ENCODE assay signal across 16 cellular contexts in genomic region chr11:65594991-65595920, GRCh38. TPM values are rescaled to one million over a fixed set of nuclear protein-coding genes. Genes with fewer than 3 reads are reported as not detected.
DNase-seq lines count a peak whose midpoint lies in the region; ATAC-seq, FAIRE-seq and TF ChIP-seq lines count a peak whose summit lies in the region.
"Had no signal": no experiment of that assay in that cellular context is flagged by ENCODE, and none has a peak within 500 bp of the region (broad histone marks: within the 10 kb centered on the region; RNA-seq: fewer than 3 reads in every experiment).

A gene with protein sequence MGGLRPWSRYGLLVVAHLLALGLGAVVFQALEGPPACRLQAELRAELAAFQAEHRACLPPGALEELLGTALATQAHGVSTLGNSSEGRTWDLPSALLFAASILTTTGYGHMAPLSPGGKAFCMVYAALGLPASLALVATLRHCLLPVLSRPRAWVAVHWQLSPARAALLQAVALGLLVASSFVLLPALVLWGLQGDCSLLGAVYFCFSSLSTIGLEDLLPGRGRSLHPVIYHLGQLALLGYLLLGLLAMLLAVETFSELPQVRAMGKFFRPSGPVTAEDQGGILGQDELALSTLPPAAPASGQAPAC (minus strand): TSS chr11:65595800. CDS start chr11:65595772, 28 bp downstream.

- no peak within 1 kb of the TSS for H2AFZ ChIP-seq in HepG2 (ENCODE audit: low read length)

- TF ChIP-seq POLR2A in HepG2 (IDR thresholded peaks at IDR 0.05; ENCODE audit: insufficient read depth in 1 of 2, low read depth in 2 of 2, low read length in 2 of 2) (no peak), prostate gland (IDR thresholded peaks at IDR 0.05) (no peak)

- no TSS peak for BruUV-seq in HepG2 (replicated peaks; lab: Mats Ljungman, UMichigan)

- CTCF ChIA-PET in HepG2 (lab: Yijun Ruan, JAX; ENCODE audit: low intra/inter-chr PET ratio, low total read pairs): interaction anchor here (2.1 kb wide), 1 partner anchor 54 kb away, joined by 12 read pairs; no protein-coding TSS in a partner anchor

- TF ChIP-seq EP300 in HepG2 (IDR thresholded peaks at IDR 0.05; ENCODE audit: low read depth in 2 of 2, low read length in 2 of 2) (no peak), HepG2 (CRISPR knock-in tag; IDR thresholded peaks at IDR 0.05; ENCODE audit: borderline replicate concordance) (no peak)

- no peak within 1 kb of the TSS for H3K9ac ChIP-seq in HepG2 (ENCODE audit: insufficient read depth, low read depth, low read length)

- peak within 1 kb of the TSS; percentile 55 for H3K4me3 Mint-ChIP-seq in T-helper 17 cell

- H3K27me3 ChIP-seq in HepG2 (ENCODE audit: control insufficient read depth in 1 of 2, insufficient read depth in 2 of 2, low read length in 2 of 2): no peaks in the 10 kb centered on the region
- H3K27me3 ChIP-seq in prostate gland (replicated peaks; ENCODE audit: insufficient read depth): no peaks in the 10 kb centered on the region
- H3K27me3 ChIP-seq: heart left ventricle had no signal

- H3K9me3 ChIP-seq in T-helper 17 cell (ENCODE audit: control insufficient read depth, low read length, poor library complexity, severe bottlenecking) (no peaks in the 10 kb centered on the region), HepG2 (ENCODE audit: low read length) (no peaks in the 10 kb centered on the region), prostate gland (no peaks in the 10 kb centered on the region)
- H3K9me3 ChIP-seq: heart left ventricle, lower lobe of right lung had no signal

- H3K27ac Mint-ChIP-seq in T-helper 17 cell: peak within 1 kb of the TSS; percentile 86

- H4K20me1 ChIP-seq in HepG2 (ENCODE audit: insufficient read depth, low read length): 0 out of 2 replicates have a peak, but pooled peaks cover 3% of the 10 kb centered on the region

- intact Hi-C loops in Right ventricle myocardium inferior (cut with DNase I): no loop called here
- intact Hi-C loops in left cardiac atrium (cut with DNase I): loop anchor here in 1 of 2 donors (10.0 kb wide), 1 partner anchor 50 kb away; no protein-coding TSS in a partner anchor
- intact Hi-C loops in HepG2 (cut with micrococcal nuclease; ENCODE audit: unreplicated experiment): no loop called here
- intact Hi-C loops in prostate gland (cut with DNase I): no loop called here

- in situ Hi-C loops in HepG2 (cut with HindIII; ENCODE audit: extremely low pct_ligation_motif_present, low pct_unique_long_range_greater_than_20kb): no loop called here

- no peak within 1 kb of the TSS for H3K4me3 ChIP-seq in HepG2 (replicated peaks in 1 of 3; ENCODE audit: insufficient read depth in 1 of 3, low read depth in 2 of 3, low read length in 3 of 3)
- H3K4me3 ChIP-seq in prostate gland: no peak within 1 kb of the TSS
- H3K4me3 ChIP-seq: heart left ventricle, lower lobe of right lung had no signal

- no peaks in the 10 kb centered on the region for H3K79me2 ChIP-seq in HepG2 (ENCODE audit: insufficient read depth, low read length)

- H3K4me1 Mint-ChIP-seq in T-helper 17 cell: peaks cover 10% of the 10 kb centered on the region

- no peak within 1 kb of the TSS for H3K4me2 ChIP-seq in HepG2 (ENCODE audit: low read depth, low read length)

- no peaks in the 10 kb centered on the region for H3K36me3 Mint-ChIP-seq in T-helper 17 cell (ENCODE audit: low read depth)

- no peak for TF ChIP-seq RAD21 in HepG2 (CRISPR knock-in tag; IDR thresholded peaks at IDR 0.05)

- 58% methylated on average over 13 of the region's 14 CpGs for WGBS in HepG2 (ENCODE audit: low lambda C conversion rate)
- 65% methylated on average over 14 of the region's 14 CpGs for WGBS in prostate gland

- FAIRE-seq in HepG2 (lab: Jason Lieb, UNC): no peak
- FAIRE-seq: GM19239 had no signal

- POLR2A ChIA-PET in HepG2 (lab: Yijun Ruan, JAX): interaction anchor here (0.8 to 2.4 kb wide), 6 partner anchors 8 to 18 kb away, joined by 3 to 11 read pairs (median 4); no protein-coding TSS in a partner anchor

- H3K27ac ChIP-seq in HepG2 (ENCODE audit: extremely low read length, insufficient read depth, low read length): no peak within 1 kb of the TSS
- H3K27ac ChIP-seq in prostate gland: no peak within 1 kb of the TSS
- H3K27ac ChIP-seq: lower lobe of right lung had no signal

- no peaks in the 10 kb centered on the region for H3K27me3 Mint-ChIP-seq in T-helper 17 cell

- peaks cover 14 to 18% of the 10 kb centered on the region in 2 experiments; a peak in 4 of 5 replicates for H3K36me3 ChIP-seq in HepG2 (replicated peaks in 1 of 2; ENCODE audit: control insufficient read depth in 1 of 2, insufficient read depth in 2 of 2, low read length in 2 of 2)
- peaks cover 2 to 15% of the 10 kb centered on the region in 2 donors for H3K36me3 ChIP-seq in prostate gland

- ATAC-seq in Right ventricle myocardium inferior: no peak
- ATAC-seq in left cardiac atrium: no peak
- peak; percentile 31 for ATAC-seq in T-helper 17 cell
- peak; percentile 12 for ATAC-seq in HepG2
- ATAC-seq in GM21723 (IDR thresholded peaks at IDR 0.05; ENCODE audit: unreplicated experiment): no peak
- ATAC-seq: lower lobe of right lung had no signal

- DNase-seq in Right ventricle myocardium inferior (ENCODE audit: missing footprints) (peak; percentile 62), left cardiac atrium (no peak), T-helper 17 cell (no peak), HepG2 (ENCODE audit: low spot score) (no peak), NCI-H2081 treated with DMSO at 0.1 percent for 48 hours (lab: John Stamatoyannopoulos, UW) (no peak), prostate gland (ENCODE audit: low spot score) (no peak), NCI-H82 treated with DMSO at 0.1 percent for 48 hours (lab: John Stamatoyannopoulos, UW; ENCODE audit: unreplicated experiment) (no peak)
- DNase-seq: activated CD4-positive, alpha-beta T cell treated with anti-CD3 and anti-CD28 coated beads for 4 hours; amniotic stem cell; lower lobe of right lung; SIG-M5; stimulated activated CD4-positive, alpha-beta T cell treated with anti-CD3 and anti-CD28 coated beads, Interleukin-4, amount 100 ng/mL, for 4 hours had no signal

- H3K4me1 ChIP-seq in HepG2 (ENCODE audit: insufficient read depth, low read length) (no peaks in the 10 kb centered on the region), prostate gland (replicated peaks) (no peaks in the 10 kb centered on the region)

- TF ChIP-seq CTCF in HepG2 (CRISPR knock-in tag; IDR thresholded peaks at IDR 0.05) (no peak), prostate gland (IDR thresholded peaks at IDR 0.05) (no peak)

TF ChIP-seq in HepG2, 621 proteins besides CTCF, POLR2A, EP300 and RAD21 (continues in another document):
- TF ChIP-seq AGO1 (IDR thresholded peaks at IDR 0.05; ENCODE audit: low read depth, low read length, poor library complexity, severe bottlenecking) (peak; percentile 78), RXRA (CRISPR knock-in tag; IDR thresholded peaks at IDR 0.05) (no peak), ZNF256 (CRISPR knock-in tag; conservative IDR thresholded peaks at IDR 0.05) (no peak), CENPT (CRISPR knock-in tag; IDR thresholded peaks at IDR 0.05; ENCODE audit: low read depth) (no peak), RBFOX2 (IDR thresholded peaks at IDR 0.05; ENCODE audit: low read depth, low read length) (peak; percentile 51; the same call in 1 of the 2 replicates), ZNF7 (CRISPR knock-in tag; IDR thresholded peaks at IDR 0.05) (no peak)
- TF ChIP-seq, protein P1, sequence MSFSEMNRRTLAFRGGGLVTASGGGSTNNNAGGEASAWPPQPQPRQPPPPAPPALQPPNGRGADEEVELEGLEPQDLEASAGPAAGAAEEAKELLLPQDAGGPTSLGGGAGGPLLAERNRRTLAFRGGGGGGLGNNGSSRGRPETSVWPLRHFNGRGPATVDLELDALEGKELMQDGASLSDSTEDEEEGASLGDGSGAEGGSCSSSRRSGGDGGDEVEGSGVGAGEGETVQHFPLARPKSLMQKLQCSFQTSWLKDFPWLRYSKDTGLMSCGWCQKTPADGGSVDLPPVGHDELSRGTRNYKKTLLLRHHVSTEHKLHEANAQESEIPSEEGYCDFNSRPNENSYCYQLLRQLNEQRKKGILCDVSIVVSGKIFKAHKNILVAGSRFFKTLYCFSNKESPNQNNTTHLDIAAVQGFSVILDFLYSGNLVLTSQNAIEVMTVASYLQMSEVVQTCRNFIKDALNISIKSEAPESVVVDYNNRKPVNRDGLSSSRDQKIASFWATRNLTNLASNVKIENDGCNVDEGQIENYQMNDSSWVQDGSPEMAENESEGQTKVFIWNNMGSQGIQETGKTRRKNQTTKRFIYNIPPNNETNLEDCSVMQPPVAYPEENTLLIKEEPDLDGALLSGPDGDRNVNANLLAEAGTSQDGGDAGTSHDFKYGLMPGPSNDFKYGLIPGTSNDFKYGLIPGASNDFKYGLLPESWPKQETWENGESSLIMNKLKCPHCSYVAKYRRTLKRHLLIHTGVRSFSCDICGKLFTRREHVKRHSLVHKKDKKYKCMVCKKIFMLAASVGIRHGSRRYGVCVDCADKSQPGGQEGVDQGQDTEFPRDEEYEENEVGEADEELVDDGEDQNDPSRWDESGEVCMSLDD (CRISPR knock-in tag; IDR thresholded peaks at IDR 0.05; ENCODE audit: borderline replicate concordance): no peak

RNA-seq across cellular contexts. Expression of the gene that starts here (rescaled TPM):
- total RNA-seq in Right ventricle myocardium inferior (0.43 TPM), left cardiac atrium (under 1 TPM; 0.31 to 0.53 TPM), T-helper 17 cell (1 to 10 TPM; 4.7 to 5.7 TPM), HepG2 (2016; rRNA removed; fragmentation: Illumina TruSeq; extraction: Trizol) (not detected in 2 replicates), prostate gland (under 1 TPM in 1 of 2 donors, not detected in 1; 0.74 TPM)
- total RNA-seq in HepG2 (2016; cell fraction: cytosol; rRNA removed; fragmentation: Illumina TruSeq; extraction: Trizol; ENCODE audit: low read depth): not detected in 2 replicates
- total RNA-seq in HepG2 (2016; cell fraction: insoluble cytoplasmic fraction; rRNA removed; fragmentation: Illumina TruSeq; extraction: Trizol): not detected in 2 replicates
- not detected in 2 replicates for total RNA-seq in HepG2 (2016; cell fraction: membrane; rRNA removed; fragmentation: Illumina TruSeq; extraction: Trizol)
- total RNA-seq in HepG2 (2016; cell fraction: nucleus; rRNA removed; fragmentation: Illumina TruSeq; extraction: Trizol): 1.2 TPM in 1 of 2 replicates, not detected in the other
- 0.11 and 0.14 TPM in 2 replicates for polyA plus RNA-seq in HepG2 (2011; rRNA removed)
- 0.04 TPM in 1 of 2 replicates, not detected in the other for polyA plus RNA-seq in HepG2 (2011; cell fraction: cytosol; rRNA removed)
- polyA plus RNA-seq in HepG2 (2011; cell fraction: nucleus; rRNA removed): 0.69 and 0.97 TPM in 2 replicates
- polyA plus RNA-seq in HepG2 (2012): 0.28 TPM in 1 of 2 replicates, not detected in the other
- polyA plus RNA-seq in HepG2 (2016; cell fraction: cytosol; fragmentation: Illumina TruSeq; extraction: Trizol; ENCODE audit: low read depth): not detected in 2 replicates
- not detected in 2 replicates for polyA plus RNA-seq in HepG2 (2016; cell fraction: insoluble cytoplasmic fraction; fragmentation: Illumina TruSeq; extraction: Trizol; ENCODE audit: low read depth)
- not detected in 2 replicates for polyA plus RNA-seq in HepG2 (2016; cell fraction: membrane; fragmentation: Illumina TruSeq; extraction: Trizol; ENCODE audit: low read depth)
- polyA plus RNA-seq in HepG2 (2016; cell fraction: nucleus; fragmentation: Illumina TruSeq; extraction: Trizol; ENCODE audit: insufficient read depth, low read depth): 0.38 and 0.77 TPM in 2 replicates
- polyA minus RNA-seq in HepG2 (2011; rRNA and poly(A)+ RNA removed; ENCODE audit: low replicate concordance): 0.33 and 0.90 TPM in 2 replicates
- polyA minus RNA-seq in HepG2 (2011; cell fraction: cytosol; rRNA and poly(A)+ RNA removed): not detected in 2 replicates
- polyA minus RNA-seq in HepG2 (2011; cell fraction: nucleus; rRNA and poly(A)+ RNA removed): 0.75 and 1.2 TPM in 2 replicates
- total RNA-seq: temporal lobe had no signal

Comparison
In these comparisons a context has a peak if more than half of its experiments do, and no peak if none do; other contexts are left out.
1. Peak in DNase-seq in Right ventricle myocardium inferior; RNA of the gene not detected or under 1 TPM.
2. ATAC-seq: peak in T-helper 17 cell (single experiment) and HepG2 (single experiment); none in Right ventricle myocardium inferior (single experiment), left cardiac atrium (0 of 2) and GM21723 (single experiment).